8 cellular contexts compared by ENCODE assay signal in genomic region chr6:1604991-1605821, GRCh38. TPM values are rescaled to one million over a fixed set of nuclear protein-coding genes. Genes with fewer than 3 reads are reported as not detected.
A peak's percentile ranks its signal among the peaks of the same experiment; 100 is the strongest.
DNase-seq lines count a peak whose midpoint lies in the region; ATAC-seq and TF ChIP-seq lines count a peak whose summit lies in the region.

No MANE protein-coding gene starts in this region.

- peaks cover 10% of the 10 kb centered on the region for H3K36me3 Mint-ChIP-seq in T-helper 17 cell (ENCODE audit: low read depth)

- H3K4me1 ChIP-seq in left ventricle myocardium inferior: peaks cover 49% of the 10 kb centered on the region

- H3K27ac ChIP-seq in left ventricle myocardium inferior (replicated peaks): no peak overlapping the region

- H3K4me3 Mint-ChIP-seq in T-helper 17 cell: peak overlapping the region; percentile 77

- H3K9me3 ChIP-seq in T-helper 17 cell (ENCODE audit: control insufficient read depth, low read length, poor library complexity, severe bottlenecking) (no peaks in the 10 kb centered on the region), left ventricle myocardium inferior (replicated peaks) (no peaks in the 10 kb centered on the region)

- H3K4me1 Mint-ChIP-seq in T-helper 17 cell: peaks cover 22% of the 10 kb centered on the region

- DNase-seq in GM10266 (ENCODE audit: extremely low spot score): peak; percentile 55
- DNase-seq in T-helper 17 cell: no peak
- DNase-seq in left ventricle myocardium inferior: no peak
- peak; percentile 81 for DNase-seq in posterior vena cava (ENCODE audit: low spot score)
- no peak for DNase-seq in AML-193 (lab: John Stamatoyannopoulos, UW)
- no peak for DNase-seq in HCEC 1CT

- TF ChIP-seq CTCF in GM10266 (IDR thresholded peaks at IDR 0.05; ENCODE audit: control insufficient read depth, insufficient read depth, low read depth, missing control alignments) (no peak), left ventricle myocardium inferior (IDR thresholded peaks at IDR 0.05; ENCODE audit: borderline replicate concordance) (no peak)

- peaks cover 70% of the 10 kb centered on the region for H3K27me3 Mint-ChIP-seq in T-helper 17 cell

- peak overlapping the region; percentile 65 for H3K4me3 ChIP-seq in left ventricle myocardium inferior

- ATAC-seq in T-helper 17 cell (peak; percentile 10), GM18861 (IDR thresholded peaks at IDR 0.05; ENCODE audit: unreplicated experiment) (no peak), GM21825 (IDR thresholded peaks at IDR 0.05; ENCODE audit: unreplicated experiment) (no peak)

- intact Hi-C loops in left ventricle myocardium inferior (cut with micrococcal nuclease) (loop anchor here (5.0 kb wide), 2 partner anchors 497 to 592 kb away; no protein-coding TSS in a partner anchor), posterior vena cava (cut with DNase I) (loop anchor here (5.0 to 10.0 kb wide), 6 partner anchors 497 to 1030 kb away; no protein-coding TSS in a partner anchor)

- no peaks in the 10 kb centered on the region for H3K36me3 ChIP-seq in left ventricle myocardium inferior

- H3K27ac Mint-ChIP-seq in T-helper 17 cell: peak overlapping the region; percentile 65

- peaks cover 90% of the 10 kb centered on the region for H3K27me3 ChIP-seq in left ventricle myocardium inferior (ENCODE audit: low read depth)

RNA-seq across cellular contexts. Expression of gene FOXC1, which starts 4.5 kb away (rescaled TPM):
- under 1 TPM in 1 of 2 donors, not detected in 1; 0.21 TPM for total RNA-seq in T-helper 17 cell
- total RNA-seq in left ventricle myocardium inferior: 7.1 TPM
- total RNA-seq in posterior vena cava: 10 to 100 TPM; 27.6 to 33.5 TPM

Comparison
In these comparisons a context has a peak if more than half of its experiments do, and no peak if none do; other contexts are left out.
1. DNase-seq: peak in GM10266 (single experiment) and posterior vena cava (single experiment); none in T-helper 17 cell (0 of 3), left ventricle myocardium inferior (single experiment), AML-193 (0 of 2) and HCEC 1CT (single experiment).